Comparison of ENCODE assay signal across 8 cellular contexts in genomic region chr7:29289156-29290021, GRCh38.
DNase-seq lines count a peak whose midpoint lies in the region; ATAC-seq and TF ChIP-seq lines count a peak whose summit lies in the region.

No MANE protein-coding gene starts in this region.

- DNase-seq in NCI-H446 (lab: John Stamatoyannopoulos, UW) (peak; percentile 17 to 69), foreskin fibroblast (peak; percentile 34 to 82), NK-92 (lab: John Stamatoyannopoulos, UW; ENCODE audit: unreplicated experiment) (no peak), SW 1271 (lab: John Stamatoyannopoulos, UW) (no peak), HT-29 (ENCODE audit: low spot score) (no peak), activated T-cell treated with anti-CD3 and anti-CD28 coated beads for 4 hours (no peak)

- no peak for TF ChIP-seq CTCF in foreskin fibroblast (IDR thresholded peaks at IDR 0.05; ENCODE audit: low read depth, low read length)

- no peak overlapping the region for H3K4me3 ChIP-seq in foreskin fibroblast (ENCODE audit: low read depth in 1 of 2, low read length in 2 of 2)

- ATAC-seq in GM18867 (IDR thresholded peaks at IDR 0.05; ENCODE audit: unreplicated experiment) (peak; percentile 77), HG02884 (IDR thresholded peaks at IDR 0.05; ENCODE audit: unreplicated experiment) (peak; percentile 77)

Comparison
In these comparisons a context has a peak if more than half of its experiments do, and no peak if none do; other contexts are left out.
1. DNase-seq: peak in NCI-H446 (2 of 2) and foreskin fibroblast (2 of 2); none in NK-92 (single experiment), SW 1271 (0 of 2), HT-29 (single experiment) and activated T-cell treated with anti-CD3 and anti-CD28 coated beads for 4 hours (single experiment).